ENCODE assay signal across 8 cellular contexts in genomic region chr15:90664650-90665287, GRCh38. TPM values are rescaled to one million over a fixed set of nuclear protein-coding genes. Genes with fewer than 3 reads are reported as not detected.
DNase-seq lines count a peak whose midpoint lies in the region; ATAC-seq, FAIRE-seq and TF ChIP-seq lines count a peak whose summit lies in the region.

No MANE protein-coding gene starts in this region.

- TF ChIP-seq POLR2A in A549 (IDR thresholded peaks at IDR 0.05; ENCODE audit: low read length) (no peak), breast epithelium (IDR thresholded peaks at IDR 0.05) (no peak)

- H3K27ac ChIP-seq in A549, result peak overlapping the region; percentile 90 to 95
- H3K27ac ChIP-seq in breast epithelium, result peak overlapping the region; percentile 96 to 98
- peak overlapping the region; percentile 96 to 98 for H3K27ac ChIP-seq in tibial artery

- H3K36me3 ChIP-seq in breast epithelium, result no peaks in the 10 kb centered on the region
- H3K36me3 ChIP-seq in tibial artery, result no peaks in the 10 kb centered on the region

- no peak for TF ChIP-seq RAD21 in A549 (conservative IDR thresholded peaks at IDR 0.05 in 1 of 2, IDR thresholded peaks at IDR 0.05 in 1 of 2)

- TF ChIP-seq CTCF in A549 (IDR thresholded peaks at IDR 0.05) (no peak), breast epithelium (IDR thresholded peaks at IDR 0.05) (no peak), tibial artery (IDR thresholded peaks at IDR 0.05) (no peak)

- CTCF ChIA-PET in A549 (lab: Yijun Ruan, JAX), result interaction anchor here (0.7 to 3.6 kb wide), 10 partner anchors 11 to 246 kb away, joined by 3 to 23 read pairs (median 4); partner anchors contain the start of gene MAN2A2

- H3K4me2 ChIP-seq in A549, result peak overlapping the region; percentile 73

- ATAC-seq in A549 (peak; percentile 69 to 77), GM18511 (IDR thresholded peaks at IDR 0.05; ENCODE audit: unreplicated experiment) (peak; percentile 17), left colon (peak; percentile 53)

- DNase-seq in A549 (ENCODE audit: low read depth in 1 of 2, low spot score in 1 of 2) (peak in 1 of 2 experiments; percentile 65), HuH-7.5 (ENCODE audit: low spot score) (peak; percentile 90), breast epithelium (ENCODE audit: low spot score in 2 of 2) (no peak), left colon (peak in 1 of 2 donors; percentile 54), tibial artery (peak; percentile 64 to 79), COLO829 (ENCODE audit: low spot score) (no peak), OCI-M2 (lab: John Stamatoyannopoulos, UW; ENCODE audit: unreplicated experiment) (no peak)

- H3K4me1 ChIP-seq in A549 (peaks cover 19% of the 10 kb centered on the region), breast epithelium (no peaks in the 10 kb centered on the region), tibial artery (peaks cover 0 to 34% (median 16%) of the 10 kb centered on the region in 4 donors)

- intact Hi-C loops in breast epithelium (cut with DNase I; ENCODE audit: low total_unique reads) (no loop called here), left colon (cut with DNase I, micrococcal nuclease) (no loop called here), tibial artery (cut with DNase I; ENCODE audit: low total_unique reads) (no loop called here)

- peak overlapping the region; percentile 73 for H3K4me3 ChIP-seq in A549
- H3K4me3 ChIP-seq in breast epithelium, result peak overlapping the region; percentile 83 to 87 (median 84)
- peak overlapping the region; percentile 80 to 93 for H3K4me3 ChIP-seq in tibial artery

- no peaks in the 10 kb centered on the region for H3K9me3 ChIP-seq in A549
- no peaks in the 10 kb centered on the region for H3K9me3 ChIP-seq in breast epithelium
- H3K9me3 ChIP-seq in tibial artery, result no peaks in the 10 kb centered on the region

- TF ChIP-seq EP300 in A549 (IDR thresholded peaks at IDR 0.05), result no peak

- WGBS in A549 (ENCODE audit: missing lambda C conversion rate), result 51% methylated on average over 26 of the region's 28 CpGs

- FAIRE-seq in A549 (lab: Jason Lieb, UNC), result no peak

- POLR2A ChIA-PET in A549 (lab: Yijun Ruan, JAX), result interaction anchor here (0.7 to 1.8 kb wide), 7 partner anchors 9 to 450 kb away, joined by 3 to 8 read pairs (median 5); partner anchors contain the start of genes BLM and MAN2A2

- H3K27me3 ChIP-seq in breast epithelium (no peaks in the 10 kb centered on the region), tibial artery (no peaks in the 10 kb centered on the region)

TF ChIP-seq in A549, 52 proteins besides CTCF, POLR2A, EP300 and RAD21:
- no peak for TF ChIP-seq HES2 (IDR thresholded peaks at IDR 0.05)
- no peak for TF ChIP-seq EHMT2 (IDR thresholded peaks at IDR 0.05; ENCODE audit: low read depth)
- TF ChIP-seq NR3C1 (IDR thresholded peaks at IDR 0.05), result no peak
- TF ChIP-seq, protein P1, sequence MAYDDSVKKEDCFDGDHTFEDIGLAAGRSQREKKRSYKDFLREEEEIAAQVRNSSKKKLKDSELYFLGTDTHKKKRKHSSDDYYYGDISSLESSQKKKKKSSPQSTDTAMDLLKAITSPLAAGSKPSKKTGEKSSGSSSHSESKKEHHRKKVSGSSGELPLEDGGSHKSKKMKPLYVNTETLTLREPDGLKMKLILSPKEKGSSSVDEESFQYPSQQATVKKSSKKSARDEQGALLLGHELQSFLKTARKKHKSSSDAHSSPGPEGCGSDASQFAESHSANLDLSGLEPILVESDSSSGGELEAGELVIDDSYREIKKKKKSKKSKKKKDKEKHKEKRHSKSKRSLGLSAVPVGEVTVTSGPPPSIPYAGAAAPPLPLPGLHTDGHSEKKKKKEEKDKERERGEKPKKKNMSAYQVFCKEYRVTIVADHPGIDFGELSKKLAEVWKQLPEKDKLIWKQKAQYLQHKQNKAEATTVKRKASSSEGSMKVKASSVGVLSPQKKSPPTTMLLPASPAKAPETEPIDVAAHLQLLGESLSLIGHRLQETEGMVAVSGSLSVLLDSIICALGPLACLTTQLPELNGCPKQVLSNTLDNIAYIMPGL (CRISPR knock-in tag; IDR thresholded peaks at IDR 0.05; ENCODE audit: borderline replicate concordance), result no peak
- TF ChIP-seq HOXA7 (CRISPR knock-in tag; IDR thresholded peaks at IDR 0.05), result no peak
- no peak for TF ChIP-seq FOXS1 (CRISPR knock-in tag; IDR thresholded peaks at IDR 0.05)
- no peak for TF ChIP-seq ZNF302 (CRISPR knock-in tag; IDR thresholded peaks at IDR 0.05)
- no peak for TF ChIP-seq E2F6 (IDR thresholded peaks at IDR 0.05; ENCODE audit: borderline replicate concordance, low read depth)
- TF ChIP-seq ZSCAN20 (CRISPR knock-in tag; IDR thresholded peaks at IDR 0.05), result no peak
- TF ChIP-seq HOXB13 (CRISPR knock-in tag; IDR thresholded peaks at IDR 0.05; ENCODE audit: low read depth), result no peak
- TF ChIP-seq TP53 (CRISPR knock-in tag; IDR thresholded peaks at IDR 0.05), result no peak; the same call in 1 of the 2 replicates
- no peak for TF ChIP-seq MAZ (IDR thresholded peaks at IDR 0.05; ENCODE audit: borderline replicate concordance, low read depth, low read length)
- TF ChIP-seq BCL3 (IDR thresholded peaks at IDR 0.05), result no peak

RNA-seq across cellular contexts. Expression of gene BLM, which starts 52.4 kb away (rescaled TPM):
- polyA plus RNA-seq in A549 (2011; rRNA removed), result 14.5 and 15.2 TPM in 2 replicates
- polyA plus RNA-seq in A549 (2012; cell fraction: cytosol; rRNA removed), result 6.3 and 6.5 TPM in 2 replicates
- 6.2 and 9.2 TPM in 2 replicates for polyA plus RNA-seq in A549 (2012; cell fraction: nucleus; rRNA removed)
- polyA plus RNA-seq in A549 (2017; fragmentation: RNase III; extraction: RNeasy Plus Mini Kit Qiagen cat#74134 plus additional on column Dnase treatment), result 8.6 to 10.5 TPM (median 10.2 TPM) in 3 replicates
- 19.5 and 21.5 TPM in 2 replicates for polyA minus RNA-seq in A549 (2011; rRNA and poly(A)+ RNA removed)
- total RNA-seq in breast epithelium, result 1 to 10 TPM in 2 of 3 donors, under 1 TPM in 1; 0.33 to 7.4 (median 2.2) TPM
- total RNA-seq in left colon, result 1 to 10 TPM; 3.3 to 3.6 TPM

Comparison
In these comparisons a context has a peak if more than half of its experiments do, and no peak if none do; other contexts are left out.
1. ATAC-seq: peak in every context shown above with its lines; median percentile 73 in A549; 53 in left colon; 17 in GM18511.
2. DNase-seq: peak in HuH-7.5 (single experiment) and tibial artery (2 of 2); none in breast epithelium (0 of 2), COLO829 (single experiment) and OCI-M2 (single experiment).
3. Peak in every context shown above with its lines, with median percentiles within 50 percentile points of each other: H3K27ac ChIP-seq and H3K4me3 ChIP-seq.